Comparison of ENCODE assay signal across 32 cellular contexts in the genomic region with DNA sequence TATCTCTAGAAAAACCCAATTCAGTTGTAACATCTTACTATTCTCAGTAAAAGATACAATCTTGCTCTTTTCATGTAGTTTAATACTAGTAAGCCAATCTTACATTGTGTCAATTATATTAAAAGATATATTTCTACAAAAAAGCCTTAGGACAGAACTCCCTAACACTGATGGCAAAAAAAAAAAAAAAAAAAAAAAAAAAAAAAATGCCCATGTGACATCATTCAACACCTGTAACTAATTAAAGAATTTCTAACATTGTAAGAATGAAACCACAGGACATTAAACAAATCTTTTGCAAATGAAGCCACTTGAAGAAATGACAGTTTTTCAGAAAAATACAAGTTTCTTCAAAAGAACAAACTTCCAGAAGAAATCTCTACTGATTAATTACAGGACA.
"Had no signal": no experiment of that assay in that cellular context is flagged by ENCODE, and none has a peak within 500 bp of the region (broad histone marks: within the 10 kb centered on the region; RNA-seq: fewer than 3 reads in every experiment).

No MANE protein-coding gene starts in this region.

- H3K36me3 Mint-ChIP-seq: natural killer cell had no signal

- H3K4me3 ChIP-seq: colonic mucosa, heart right ventricle, left lung, lower lobe of right lung, neural progenitor cell, psoas muscle, sigmoid colon, smooth muscle cell, thyroid gland, upper lobe of right lung had no signal

- H3K9me3 Mint-ChIP-seq: natural killer cell had no signal

- H3K4me3 Mint-ChIP-seq: activated T-helper 17 cell treated with anti-CD3 and anti-CD28 coated beads, Interleukin-2, amount 50 U/mL, for 72 hours; natural killer cell; neural progenitor cell; stimulated activated memory B cell treated with anti-CD40 and anti-IgM and Interleukin-4, amounts not matched to agents 10 μg/mL and 1 μg/mL and 100 μg/mL, for 72 hours; stimulated activated naive CD8-positive, alpha-beta T cell treated with anti-CD3 and anti-CD28 coated beads, Interleukin-15, amount 100 ng/mL, for 72 hours; T-helper 1 cell treated with Interleukin-12 subunit alpha and Interleukin-12 subunit beta and Interleukin-4 antibody, amounts not matched to agents 30 μg/mL and 1 μg/mL, for 36 hours had no signal

- H3K27me3 ChIP-seq: colonic mucosa, foreskin keratinocyte, heart right ventricle, left lung, neural progenitor cell, sigmoid colon, thyroid gland, upper lobe of right lung had no signal

- H3K27ac Mint-ChIP-seq: activated T-helper 17 cell treated with anti-CD3 and anti-CD28 coated beads, Interleukin-2, amount 50 U/mL, for 72 hours; neural progenitor cell; stimulated activated memory B cell treated with anti-CD40 and anti-IgM and Interleukin-4, amounts not matched to agents 10 μg/mL and 1 μg/mL and 100 μg/mL, for 72 hours; stimulated activated naive CD8-positive, alpha-beta T cell treated with anti-CD3 and anti-CD28 coated beads, Interleukin-15, amount 100 ng/mL, for 72 hours; T-helper 1 cell treated with Interleukin-12 subunit alpha and Interleukin-12 subunit beta and Interleukin-4 antibody, amounts not matched to agents 30 μg/mL and 1 μg/mL, for 36 hours had no signal

- H2AFZ ChIP-seq: neural progenitor cell, parathyroid adenoma had no signal

- H3K36me3 ChIP-seq: colonic mucosa, heart right ventricle, left lung, lower lobe of right lung, neural progenitor cell, sigmoid colon, thyroid gland, upper lobe of right lung had no signal

- H3K79me2 ChIP-seq: parathyroid adenoma had no signal

- H3K9ac ChIP-seq: neural progenitor cell, parathyroid adenoma had no signal

- ATAC-seq: activated T-helper 17 cell treated with anti-CD3 and anti-CD28 coated beads, Interleukin-2, amount 50 U/mL, for 72 hours; foreskin keratinocyte; heart right ventricle; left lung; lower lobe of right lung; natural killer cell; stimulated activated memory B cell treated with anti-CD40 and anti-IgM and Interleukin-4, amounts not matched to agents 10 μg/mL and 1 μg/mL and 100 μg/mL, for 72 hours; stimulated activated naive CD8-positive, alpha-beta T cell treated with anti-CD3 and anti-CD28 coated beads, Interleukin-15, amount 100 ng/mL, for 72 hours; upper lobe of right lung had no signal

- H3K9me3 ChIP-seq: colonic mucosa, lower lobe of right lung, psoas muscle, sigmoid colon, thyroid gland, upper lobe of right lung had no signal

- H3K4me2 ChIP-seq: neural progenitor cell, smooth muscle cell had no signal

- DNase-seq: activated CD4-positive, alpha-beta T cell treated with anti-CD3 and anti-CD28 coated beads for 48 hours; activated CD4-positive, alpha-beta T cell treated with anti-CD3 and anti-CD28 coated beads, Interleukin-2, amount 50 U/mL, for 48 hours; activated CD8-positive, alpha-beta memory T cell treated with anti-CD3 and anti-CD28 coated beads for 24 hours; activated gamma-delta T cell treated with Interleukin-2 at 50 U/mL for 16 hours; activated naive CD4-positive, alpha-beta T cell treated with anti-CD3 and anti-CD28 coated beads, Interleukin-2, amount 50 U/mL, for 16 hours; anterior cingulate cortex; colonic mucosa; effector CD8-positive, alpha-beta T cell; foreskin keratinocyte; heart right ventricle; left lung; lower lobe of right lung; mesendoderm; natural killer cell; occipital lobe; psoas muscle; sigmoid colon; stimulated activated CD4-positive, alpha-beta T cell treated with anti-CD3 and anti-CD28 coated beads, Interleukin-1b, Interleukin-23, amount 100 ng/mL, for 48 hours; stimulated activated CD4-positive, alpha-beta T cell treated with anti-CD3 and anti-CD28 coated beads, Interleukin-4, amount 100 ng/mL, for 4 hours; stimulated activated CD8-positive, alpha-beta memory T cell treated with anti-CD3 and anti-CD28 coated beads, Interleukin-4, amount 100 ng/mL, for 48 hours; stimulated activated naive CD8-positive, alpha-beta T cell treated with anti-CD3 and anti-CD28 coated beads, Interleukin-15, amount 100 ng/mL, for 72 hours; T-helper 9 cell; thyroid gland; upper lobe of right lung had no signal

- H3K4me1 ChIP-seq: colonic mucosa, foreskin keratinocyte, left lung, lower lobe of right lung, neural progenitor cell, parathyroid adenoma had no signal

- FAIRE-seq: TTC549 had no signal

- H3K27ac ChIP-seq: colonic mucosa, foreskin keratinocyte, heart right ventricle, left lung, lower lobe of right lung, neural progenitor cell, parathyroid adenoma, psoas muscle, sigmoid colon, thyroid gland, upper lobe of right lung, VCaP had no signal

- H3K27me3 Mint-ChIP-seq: activated T-helper 17 cell treated with anti-CD3 and anti-CD28 coated beads, Interleukin-2, amount 50 U/mL, for 72 hours; stimulated activated memory B cell treated with anti-CD40 and anti-IgM and Interleukin-4, amounts not matched to agents 10 μg/mL and 1 μg/mL and 100 μg/mL, for 72 hours; stimulated activated naive CD8-positive, alpha-beta T cell treated with anti-CD3 and anti-CD28 coated beads, Interleukin-15, amount 100 ng/mL, for 72 hours had no signal
